In genomic region chr11:130428692-130429681, GRCh38 we compare ENCODE assay signal across 9 cellular contexts. TPM values are rescaled to one million over a fixed set of nuclear protein-coding genes. Genes with fewer than 3 reads are reported as not detected.
DNase-seq lines count a peak whose midpoint lies in the region; ATAC-seq, FAIRE-seq and TF ChIP-seq lines count a peak whose summit lies in the region.
"Had no signal": no experiment of that assay in that cellular context is flagged by ENCODE, and none has a peak within 500 bp of the region (broad histone marks: within the 10 kb centered on the region; RNA-seq: fewer than 3 reads in every experiment).

No MANE protein-coding gene starts in this region.

- CTCF ChIA-PET in endothelial cell of umbilical vein (lab: Charles Lee) = interaction anchor here (1.4 to 12.3 kb wide), 6 partner anchors 216 to 547 kb away, joined by 3 to 464 read pairs (median 20); partner anchors contain the start of gene SNX19

- no peak overlapping the region for H2BK15ac ChIP-seq in neuronal stem cell (ENCODE audit: low read length)

- no peak overlapping the region for H4K91ac ChIP-seq in neuronal stem cell (ENCODE audit: low read depth, low read length, poor library complexity)

- POLR2A ChIA-PET in endothelial cell of umbilical vein (lab: Charles Lee) = no interaction called here

- no TSS peak for BruUV-seq in endothelial cell of umbilical vein (replicated peaks; lab: Mats Ljungman, UMichigan)

- H3K79me2 ChIP-seq in endothelial cell of umbilical vein (ENCODE audit: control insufficient read depth, insufficient read depth, low read length) = no peaks in the 10 kb centered on the region

- H2BK120ac ChIP-seq in neuronal stem cell (ENCODE audit: low read depth, low read length) = no peak overlapping the region

- H3K9ac ChIP-seq in BLaER1 treated with 17β-estradiol and CSF1 and Interleukin-3, amounts not matched to agents 10 nM and 100 nM = peak overlapping the region in 1 of 11 experiments; percentile 31; a peak in 2 of 22 replicates
- no peak overlapping the region for H3K9ac ChIP-seq in endothelial cell of umbilical vein (replicated peaks; ENCODE audit: extremely low read depth, insufficient read depth, low read length)
- H3K9ac ChIP-seq in neuronal stem cell (ENCODE audit: low read depth, low read length, poor library complexity) = no peak overlapping the region

- no peaks in the 10 kb centered on the region for H3K79me1 ChIP-seq in neuronal stem cell (ENCODE audit: low read depth, low read length)

- H3K9me3 ChIP-seq in BLaER1 treated with 17β-estradiol and CSF1 and Interleukin-3, amounts not matched to agents 10 nM and 100 nM (replicated peaks in 1 of 11) = no peaks in the 10 kb centered on the region
- H3K9me3 ChIP-seq in endothelial cell of umbilical vein (replicated peaks; ENCODE audit: control insufficient read depth, insufficient read depth, low read length) (no peaks in the 10 kb centered on the region), neuronal stem cell (replicated peaks in 1 of 2; ENCODE audit: control insufficient read depth in 2 of 2, insufficient read depth in 1 of 2, low read depth in 1 of 2, low read length in 2 of 2) (no peaks in the 10 kb centered on the region)
- H3K9me3 ChIP-seq: SJSA1 had no signal

- dilution Hi-C loops in endothelial cell of umbilical vein (cut with MboI; ENCODE audit: extremely low pct_ligation_motif_present, low sequenced_read_pairs) = loop anchor here (25.0 kb wide), 1 partner anchor 433 kb away; no protein-coding TSS in a partner anchor

- no peak for TF ChIP-seq POLR2A in endothelial cell of umbilical vein (IDR thresholded peaks at IDR 0.05; ENCODE audit: low read depth, low read length)

- H3K4me2 ChIP-seq in BLaER1 treated with 17β-estradiol and CSF1 and Interleukin-3, amounts not matched to agents 10 nM and 100 nM = peak overlapping the region; percentile 68 to 89 (median 80)
- H3K4me2 ChIP-seq in endothelial cell of umbilical vein (ENCODE audit: insufficient read depth, low read length) (no peak overlapping the region), neuronal stem cell (ENCODE audit: insufficient read depth, low read length, poor library complexity, severe bottlenecking) (peak overlapping the region; percentile 96)

- peaks cover 5 to 22% (median 17%) of the 10 kb centered on the region in 10 experiments; a peak in 14 of 20 replicates for H3K4me1 ChIP-seq in BLaER1 treated with 17β-estradiol and CSF1 and Interleukin-3, amounts not matched to agents 10 nM and 100 nM
- no peaks in the 10 kb centered on the region for H3K4me1 ChIP-seq in endothelial cell of umbilical vein (ENCODE audit: control insufficient read depth, extremely low read depth, insufficient read depth, low read length)
- H3K4me1 ChIP-seq in neuronal stem cell (ENCODE audit: control insufficient read depth in 2 of 2, insufficient read depth in 1 of 2, low read depth in 1 of 2, low read length in 2 of 2) = peaks cover 0 to 2% of the 10 kb centered on the region in 2 donors

- H3K4me3 ChIP-seq in BLaER1 treated with 17β-estradiol and CSF1 and Interleukin-3, amounts not matched to agents 10 nM and 100 nM = peak overlapping the region; percentile 27 to 62 (median 48); a peak in 18 of 20 replicates
- no peak overlapping the region for H3K4me3 ChIP-seq in endothelial cell of umbilical vein (replicated peaks in 1 of 3; ENCODE audit: insufficient read depth in 1 of 3, low read depth in 1 of 3, low read length in 3 of 3)
- H3K4me3 ChIP-seq in neuronal stem cell (ENCODE audit: low read length in 2 of 2) = peak overlapping the region in 1 of 2 donors; percentile 74
- H3K4me3 ChIP-seq: SJSA1 had no signal

- no peaks in the 10 kb centered on the region for H3K9me1 ChIP-seq in endothelial cell of umbilical vein (replicated peaks; ENCODE audit: control insufficient read depth, extremely low read depth, insufficient read depth, low read length)

- H4K20me1 ChIP-seq in BLaER1 treated with 17β-estradiol and CSF1 and Interleukin-3, amounts not matched to agents 10 nM and 100 nM = peaks cover 0 to 58% (median 36%) of the 10 kb centered on the region in 11 experiments; a peak in 17 of 22 replicates
- no peaks in the 10 kb centered on the region for H4K20me1 ChIP-seq in endothelial cell of umbilical vein (replicated peaks; ENCODE audit: control insufficient read depth, extremely low read depth, insufficient read depth, low read length)

- no peak overlapping the region for H2BK12ac ChIP-seq in neuronal stem cell (ENCODE audit: low read length)

- intact Hi-C loops in endothelial cell of umbilical vein (cut with micrococcal nuclease) = no loop called here

- DNase-seq in NCI-H1105 (lab: John Stamatoyannopoulos, UW) (peak; percentile 14), endothelial cell of umbilical vein (ENCODE audit: low read depth, low spot score) (no peak), neuronal stem cell (ENCODE audit: low spot score) (no peak), KG1 (lab: John Stamatoyannopoulos, UW) (no peak)
- no peak for DNase-seq in activated effector memory CD4-positive, alpha-beta T cell treated with Interleukin-2 at 50 U/mL for 16 hours
- DNase-seq in stimulated activated CD4-positive, alpha-beta T cell treated with anti-CD3 and anti-CD28 coated beads, Interleukin-12 subunit alpha, Interleukin-12 subunit beta, amount 100 ng/mL, for 4 hours = no peak

- no CpG with 5 or more reads among the region's 19 CpGs for whole genome bisulfite sequencing in neuronal stem cell (ENCODE audit: extremely low coverage in 2 of 2, insufficient read length in 2 of 2, insufficient replicate concordance in 1 of 2), 2 donors

- no peak overlapping the region for H2AFZ ChIP-seq in endothelial cell of umbilical vein (ENCODE audit: low read depth, low read length)
- H2AFZ ChIP-seq in neuronal stem cell (ENCODE audit: low read length) = peak overlapping the region; percentile 91

- H2BK5ac ChIP-seq in neuronal stem cell (ENCODE audit: low read length) = no peak overlapping the region

- H3K18ac ChIP-seq in neuronal stem cell (ENCODE audit: low read length) = no peak overlapping the region

- no peak overlapping the region for H3K14ac ChIP-seq in neuronal stem cell (ENCODE audit: low read length)

- ATAC-seq in HG02763 (IDR thresholded peaks at IDR 0.05; ENCODE audit: unreplicated experiment) = no peak

- peaks cover 63 to 70% (median 68%) of the 10 kb centered on the region in 11 experiments for H3K27me3 ChIP-seq in BLaER1 treated with 17β-estradiol and CSF1 and Interleukin-3, amounts not matched to agents 10 nM and 100 nM
- H3K27me3 ChIP-seq in endothelial cell of umbilical vein (ENCODE audit: control insufficient read depth in 2 of 2, insufficient read depth in 2 of 2, low read length in 2 of 2) (peaks cover 46 to 48% of the 10 kb centered on the region in 2 experiments), neuronal stem cell (ENCODE audit: control insufficient read depth in 3 of 3, insufficient read depth in 3 of 3, low read depth in 1 of 3, low read length in 3 of 3) (peaks cover 8 to 74% (median 48%) of the 10 kb centered on the region in 3 experiments)

- no peak for FAIRE-seq in endothelial cell of umbilical vein (lab: Jason Lieb, UNC)

- no peak overlapping the region for H4K8ac ChIP-seq in neuronal stem cell (ENCODE audit: low read depth, low read length)

- H2AK5ac ChIP-seq in neuronal stem cell (ENCODE audit: low read depth, low read length) = no peak overlapping the region

- H3K36me3 ChIP-seq in BLaER1 treated with 17β-estradiol and CSF1 and Interleukin-3, amounts not matched to agents 10 nM and 100 nM = no peaks in the 10 kb centered on the region
- no peaks in the 10 kb centered on the region for H3K36me3 ChIP-seq in endothelial cell of umbilical vein (ENCODE audit: control insufficient read depth in 2 of 2, extremely low read depth in 1 of 2, insufficient read depth in 2 of 2, low read length in 2 of 2)
- no peaks in the 10 kb centered on the region for H3K36me3 ChIP-seq in neuronal stem cell (replicated peaks in 1 of 2; ENCODE audit: control insufficient read depth in 2 of 2, insufficient read depth in 2 of 2, low read length in 2 of 2)
- H3K36me3 ChIP-seq: SJSA1 had no signal

- H3K23ac ChIP-seq in neuronal stem cell (ENCODE audit: low read depth, low read length, poor library complexity) = no peak overlapping the region

- H3K27ac ChIP-seq in BLaER1 treated with 17β-estradiol and CSF1 and Interleukin-3, amounts not matched to agents 10 nM and 100 nM = no peak overlapping the region
- H3K27ac ChIP-seq in endothelial cell of umbilical vein (ENCODE audit: insufficient read depth, low read depth, low read length) = no peak overlapping the region
- H3K27ac ChIP-seq in neuronal stem cell (replicated peaks; ENCODE audit: low read length) = no peak overlapping the region
- H3K27ac ChIP-seq: SJSA1 had no signal

- H3K4ac ChIP-seq in neuronal stem cell (ENCODE audit: low read length) = no peak overlapping the region

- no peak for TF ChIP-seq CTCF in endothelial cell of umbilical vein (IDR thresholded peaks at IDR 0.05; ENCODE audit: extremely low read depth in 1 of 2, insufficient read depth in 1 of 2, low read depth in 1 of 2, low read length in 2 of 2)

TF ChIP-seq in endothelial cell of umbilical vein, 7 proteins besides CTCF, POLR2A, EP300 and RAD21:
- TF ChIP-seq GATA2 (IDR thresholded peaks at IDR 0.05; ENCODE audit: insufficient read depth, insufficient read length, low read depth, low read length) (no peak), EZH2 (IDR thresholded peaks at IDR 0.05; ENCODE audit: borderline replicate concordance, low read depth, low read length, severe bottlenecking) (peak; percentile 10), POLR2AphosphoS5 (IDR thresholded peaks at IDR 0.05; ENCODE audit: insufficient read depth, low read depth, low read length) (no peak)

RNA-seq across cellular contexts. Expression of gene ADAMTS8, which starts 0.6 kb away (rescaled TPM):
- total RNA-seq in endothelial cell of umbilical vein = not detected in 2 replicates
- polyA plus RNA-seq in endothelial cell of umbilical vein = not detected in 2 replicates
- polyA plus RNA-seq in endothelial cell of umbilical vein (2011; cell fraction: cytosol; rRNA removed) = not detected in 2 replicates
- not detected in 2 replicates for polyA plus RNA-seq in endothelial cell of umbilical vein (2011; cell fraction: nucleus; rRNA removed)
- not detected in 2 replicates for polyA plus RNA-seq in endothelial cell of umbilical vein (2012)
- polyA minus RNA-seq in endothelial cell of umbilical vein = 0.06 TPM in 1 of 2 replicates, not detected in the other
- polyA minus RNA-seq in endothelial cell of umbilical vein (2011; cell fraction: cytosol; rRNA and poly(A)+ RNA removed) = not detected
- not detected in 2 replicates for polyA minus RNA-seq in endothelial cell of umbilical vein (2011; cell fraction: nucleus; rRNA and poly(A)+ RNA removed)
- 0.13 TPM for polyA plus RNA-seq in neuronal stem cell (2013, experiment 1 of 2)
- polyA plus RNA-seq in neuronal stem cell (2013, experiment 2 of 2) = 0.10 TPM

RNA-seq across cellular contexts. Expression of gene ADAMTS15, which starts 19.5 kb away (rescaled TPM):
- total RNA-seq in endothelial cell of umbilical vein = not detected in 2 replicates
- 0.05 and 0.08 TPM in 2 replicates for polyA plus RNA-seq in endothelial cell of umbilical vein
- polyA plus RNA-seq in endothelial cell of umbilical vein (2011; cell fraction: cytosol; rRNA removed) = 0.03 TPM in 2 replicates
- 0.07 and 0.11 TPM in 2 replicates for polyA plus RNA-seq in endothelial cell of umbilical vein (2011; cell fraction: nucleus; rRNA removed)
- polyA plus RNA-seq in endothelial cell of umbilical vein (2012) = not detected in 2 replicates
- polyA minus RNA-seq in endothelial cell of umbilical vein = 0.05 and 0.17 TPM in 2 replicates
- polyA minus RNA-seq in endothelial cell of umbilical vein (2011; cell fraction: cytosol; rRNA and poly(A)+ RNA removed) = 0.31 TPM
- 0.05 and 0.14 TPM in 2 replicates for polyA minus RNA-seq in endothelial cell of umbilical vein (2011; cell fraction: nucleus; rRNA and poly(A)+ RNA removed)
- 0.61 TPM for polyA plus RNA-seq in neuronal stem cell (2013, experiment 1 of 2)
- 0.65 TPM for polyA plus RNA-seq in neuronal stem cell (2013, experiment 2 of 2)

Comparison
In these comparisons a context has a peak if more than half of its experiments do, and no peak if none do; other contexts are left out.
1. H3K4me3 ChIP-seq: peak in BLaER1 treated with 17β-estradiol and CSF1 and Interleukin-3, amounts not matched to agents 10 nM and 100 nM (10 of 10); none in endothelial cell of umbilical vein (0 of 3).